In genomic region chr2:50732796-50733195, GRCh38 we compare ENCODE assay signal across 27 cellular contexts.
"Had no signal": no experiment of that assay in that cellular context is flagged by ENCODE, and none has a peak within 500 bp of the region (broad histone marks: within the 10 kb centered on the region; RNA-seq: fewer than 3 reads in every experiment).

No MANE protein-coding gene starts in this region.

- H3K9ac ChIP-seq: SK-N-SH had no signal

- ATAC-seq: activated CD8-positive, alpha-beta T cell treated with anti-CD3 and anti-CD28 coated beads for 36 hours; activated T-cell treated with anti-CD3 and anti-CD28 coated beads, Interleukin-2, amount 50 U/mL, for 72 hours; activated T-helper 17 cell treated with anti-CD3 and anti-CD28 coated beads, Interleukin-2, amount 50 U/mL, for 72 hours; K562 had no signal

- DNase-seq: activated CD4-positive, alpha-beta T cell treated with anti-CD3 and anti-CD28 coated beads, Interleukin-2, amount 10 ng/mL, durations not matched to agents 24 days and 14 days; activated CD4-positive, alpha-beta T cell treated with anti-CD3 and anti-CD28 coated beads, Interleukin-2, amount 50 U/mL, for 4 hours; activated CD8-positive, alpha-beta T cell treated with anti-CD3 and anti-CD28 coated beads for 36 hours; activated effector memory CD4-positive, alpha-beta T cell treated with anti-CD3 and anti-CD28 coated beads, Interleukin-2, amount 50 U/mL, for 16 hours; activated naive CD4-positive, alpha-beta T cell; activated naive CD8-positive, alpha-beta T cell treated with anti-CD3 and anti-CD28 coated beads, Interleukin-2, amount 10 ng/mL, durations not matched to agents 7 days and 5 days; activated T-cell treated with anti-CD3 and anti-CD28 coated beads, Interleukin-2, amount 50 U/mL, for 1 hour; activated T-cell treated with anti-CD3 and anti-CD28 coated beads, Interleukin-2, amount 50 U/mL, for 72 hours; Karpas-422; NCI-H1105; NCI-H1436; NCI-H1694; NCI-H1930; NCI-H2081 treated with DMSO at 0.1 percent for 48 hours; NCI-H345; NCI-H510A; NCI-H526; NCI-H748 treated with DMSO at 0.1 percent for 48 hours; NK-92 treated with Interleukin-12 subunit alpha and Interleukin-12 subunit beta, amount 100 ng/mL, for 24 hours; Peyer's patch; RPMI8226; SHP77 treated with DMSO at 0.1 percent for 48 hours; SK-N-SH had no signal

- H3K9me3 ChIP-seq: Peyer's patch, SJSA1, SK-N-SH had no signal

- H3K27me3 ChIP-seq: cardiac muscle cell, Peyer's patch, SJSA1 had no signal

- H3K27ac ChIP-seq: cardiac muscle cell, Peyer's patch, SJSA1 had no signal

- H3K4me1 ChIP-seq: Peyer's patch, SJSA1 had no signal

- H3K4me3 ChIP-seq: cardiac muscle cell, K562, Peyer's patch, SJSA1 had no signal

- H3K36me3 ChIP-seq: cardiac muscle cell, Peyer's patch, SJSA1 had no signal
